ENCODE assay signal across 21 cellular contexts in genomic region chr14:54658836-54659235, GRCh38.
"Had no signal": no experiment of that assay in that cellular context is flagged by ENCODE, and none has a peak within 500 bp of the region (broad histone marks: within the 10 kb centered on the region; RNA-seq: fewer than 3 reads in every experiment).

No MANE protein-coding gene starts in this region.

- DNase-seq: activated CD4-positive, alpha-beta T cell treated with anti-CD3 and anti-CD28 coated beads, Interleukin-2, amount 10 ng/mL, durations not matched to agents 7 days and 5 days; activated CD4-positive, CD25-positive, alpha-beta regulatory T cell treated with anti-CD3 and anti-CD28 coated beads, Interleukin-2, amount 50 U/mL, for 72 hours; activated CD8-positive, alpha-beta memory T cell treated with anti-CD3 and anti-CD28 coated beads, Interleukin-2, amount 50 U/mL, for 4 hours; activated CD8-positive, alpha-beta T cell treated with anti-CD3 and anti-CD28 coated beads, Interleukin-2, amount 10 ng/mL, durations not matched to agents 7 days and 5 days; activated T-cell treated with anti-CD3 and anti-CD28 coated beads, Interleukin-2, amount 50 U/mL, for 24 hours; aorta; central memory CD4-positive, alpha-beta T cell; dorsolateral prefrontal cortex; effector memory CD8-positive, alpha-beta T cell; left lung; pancreas; psoas muscle; stimulated activated CD4-positive, alpha-beta T cell treated with anti-CD3 and anti-CD28 coated beads, Interleukin-1b, Interleukin-23, amount 100 ng/mL, for 48 hours; T-cell; transverse colon had no signal

- H3K4me3 ChIP-seq: dorsolateral prefrontal cortex, left lung, pancreas, psoas muscle, right atrium auricular region, skin epidermis, transverse colon had no signal

- H3K27me3 ChIP-seq: dorsolateral prefrontal cortex, left lung, pancreas, right atrium auricular region, transverse colon had no signal

- H3K4me1 ChIP-seq: pancreas had no signal

- ATAC-seq: activated CD8-positive, alpha-beta T cell treated with anti-CD3 and anti-CD28 coated beads, Interleukin-2, amount 10 ng/mL, durations not matched to agents 7 days and 5 days; activated naive CD4-positive, alpha-beta T cell treated with anti-CD3 and anti-CD28 coated beads, Interleukin-2, amount 50 U/mL, for 72 hours; activated T-helper 17 cell treated with anti-CD3 and anti-CD28 coated beads, Interleukin-2, amount 50 U/mL, for 72 hours; effector memory CD8-positive, alpha-beta T cell; left lung; pancreas; psoas muscle; T-cell had no signal

- H3K9me3 ChIP-seq: left lung, pancreas, psoas muscle, right atrium auricular region, transverse colon had no signal

- FAIRE-seq: pancreas, urothelium cell line had no signal

- H3K36me3 ChIP-seq: left lung, pancreas, right atrium auricular region, transverse colon had no signal

- H3K27ac ChIP-seq: dorsolateral prefrontal cortex, left lung, pancreas, right atrium auricular region, transverse colon, VCaP had no signal
